ENCODE assay signal across 23 cellular contexts in genomic region chr18:25146113-25146512, GRCh38.
DNase-seq lines count a peak whose midpoint lies in the region; ATAC-seq, FAIRE-seq and TF ChIP-seq lines count a peak whose summit lies in the region.
"Had no signal": no experiment of that assay in that cellular context is flagged by ENCODE, and none has a peak within 500 bp of the region (broad histone marks: within the 10 kb centered on the region; RNA-seq: fewer than 3 reads in every experiment).

No MANE protein-coding gene starts in this region.

- no peaks in the 10 kb centered on the region; a peak in 1 of 5 replicates for H3K27me3 ChIP-seq in HepG2 (ENCODE audit: control insufficient read depth in 1 of 2, insufficient read depth in 2 of 2, low read length in 2 of 2)
- H3K27me3 ChIP-seq in right lobe of liver, result no peaks in the 10 kb centered on the region
- H3K27me3 ChIP-seq in neural progenitor cell, result no peaks in the 10 kb centered on the region
- H3K27me3 ChIP-seq: BE2C, BLaER1 had no signal

- intact Hi-C loops in HepG2 (cut with micrococcal nuclease; ENCODE audit: unreplicated experiment) (no loop called here), right lobe of liver (cut with DNase I) (no loop called here)

- TF ChIP-seq EP300 in HepG2 (IDR thresholded peaks at IDR 0.05; ENCODE audit: low read depth in 2 of 2, low read length in 2 of 2), result no peak
- TF ChIP-seq EP300 in HepG2 (CRISPR knock-in tag; IDR thresholded peaks at IDR 0.05; ENCODE audit: borderline replicate concordance), result no peak

- POLR2A ChIA-PET in HepG2 (lab: Yijun Ruan, JAX), result no interaction called here

- no peak for TF ChIP-seq CTCF in HepG2 (CRISPR knock-in tag; IDR thresholded peaks at IDR 0.05)
- TF ChIP-seq CTCF in right lobe of liver (IDR thresholded peaks at IDR 0.05), result no peak
- TF ChIP-seq CTCF in neural progenitor cell (IDR thresholded peaks at IDR 0.05), result no peak

- H3K9ac ChIP-seq in HepG2 (ENCODE audit: insufficient read depth, low read depth, low read length), result no peak overlapping the region
- H3K9ac ChIP-seq in neural progenitor cell, result no peak overlapping the region
- H3K9ac ChIP-seq: BLaER1 had no signal

- H3K27ac ChIP-seq in HepG2 (ENCODE audit: extremely low read length, insufficient read depth, low read length) (no peak overlapping the region), right lobe of liver (no peak overlapping the region), neural progenitor cell (no peak overlapping the region)
- H3K27ac ChIP-seq: 22Rv1, BLaER1 had no signal

- no peak for TF ChIP-seq RAD21 in HepG2 (CRISPR knock-in tag; IDR thresholded peaks at IDR 0.05)

- no peaks in the 10 kb centered on the region for H3K79me2 ChIP-seq in HepG2 (ENCODE audit: insufficient read depth, low read length)
- H3K79me2 ChIP-seq in neural progenitor cell (ENCODE audit: low read depth), result peaks cover 46% of the 10 kb centered on the region

- H3K4me2 ChIP-seq in HepG2 (ENCODE audit: low read depth, low read length) (no peak overlapping the region), neural progenitor cell (peak overlapping the region; percentile 10)
- H3K4me2 ChIP-seq: BLaER1 had no signal

- CTCF ChIA-PET in HepG2 (lab: Yijun Ruan, JAX; ENCODE audit: low intra/inter-chr PET ratio, low total read pairs), result no interaction called here

- no peak overlapping the region for H3K27ac Mint-ChIP-seq in neural progenitor cell
- H3K27ac Mint-ChIP-seq: CD4-positive, alpha-beta memory T cell; CD4-positive, CD25-positive, alpha-beta regulatory T cell; CD8-positive, alpha-beta memory T cell had no signal

- peaks cover 11% of the 10 kb centered on the region for H3F3A ChIP-seq in neural progenitor cell (ENCODE audit: low read depth)

- H2AFZ ChIP-seq in HepG2 (ENCODE audit: low read length) (no peak overlapping the region), neural progenitor cell (replicated peaks) (no peak overlapping the region)

- no peaks in the 10 kb centered on the region for H3K27me3 Mint-ChIP-seq in neural progenitor cell (ENCODE audit: insufficient read depth, low read depth)
- H3K27me3 Mint-ChIP-seq: CD8-positive, alpha-beta memory T cell had no signal

- H3K9me3 ChIP-seq in HepG2 (ENCODE audit: low read length), result no peaks in the 10 kb centered on the region
- H3K9me3 ChIP-seq in right lobe of liver, result no peaks in the 10 kb centered on the region
- no peaks in the 10 kb centered on the region for H3K9me3 ChIP-seq in neural progenitor cell (ENCODE audit: low read depth)
- H3K9me3 ChIP-seq: BE2C, BLaER1 had no signal

- no peak for FAIRE-seq in HepG2 (lab: Jason Lieb, UNC)
- FAIRE-seq: D721Med, G401.6, GM12891, GM18507, GM19239 had no signal

- no peak for ATAC-seq in HepG2
- ATAC-seq in right lobe of liver, result no peak
- no peak for ATAC-seq in GM18873 (IDR thresholded peaks at IDR 0.05; ENCODE audit: low FRiP score, unreplicated experiment)

- peaks cover 37% of the 10 kb centered on the region for H3K4me1 Mint-ChIP-seq in neural progenitor cell
- H3K4me1 Mint-ChIP-seq: CD4-positive, alpha-beta memory T cell; CD4-positive, CD25-positive, alpha-beta regulatory T cell; CD8-positive, alpha-beta memory T cell had no signal

- no peak for DNase-seq in HepG2 (ENCODE audit: low spot score)
- DNase-seq in right lobe of liver, result no peak
- DNase-seq in OCI-M1 (lab: John Stamatoyannopoulos, UW), result peak; percentile 15
- DNase-seq in neural progenitor cell (ENCODE audit: low spot score), result no peak
- DNase-seq in NCI-H446 (lab: John Stamatoyannopoulos, UW), result no peak
- DNase-seq: ACHN; BE2C; C1 segment of cervical spinal cord; CD4-positive, alpha-beta memory T cell; CD4-positive, CD25-positive, alpha-beta regulatory T cell; CD8-positive, alpha-beta memory T cell; COR-L47; DMS79 treated with DMSO at 0.1 percent for 48 hours; GF-D8 had no signal

- H4K20me1 ChIP-seq in HepG2 (ENCODE audit: insufficient read depth, low read length), result no peaks in the 10 kb centered on the region
- H4K20me1 ChIP-seq in neural progenitor cell (ENCODE audit: low read depth), result peaks cover 87% of the 10 kb centered on the region
- H4K20me1 ChIP-seq: BLaER1 had no signal

- in situ Hi-C loops in HepG2 (cut with HindIII; ENCODE audit: extremely low pct_ligation_motif_present, low pct_unique_long_range_greater_than_20kb), result no loop called here

- no peaks in the 10 kb centered on the region for H3K9me3 Mint-ChIP-seq in neural progenitor cell

- no peak overlapping the region for H3K4me3 Mint-ChIP-seq in neural progenitor cell
- H3K4me3 Mint-ChIP-seq: CD14-positive monocyte; CD4-positive, alpha-beta memory T cell; CD4-positive, CD25-positive, alpha-beta regulatory T cell; CD8-positive, alpha-beta memory T cell had no signal

- H3K4me1 ChIP-seq in HepG2 (ENCODE audit: insufficient read depth, low read length) (no peaks in the 10 kb centered on the region), right lobe of liver (no peaks in the 10 kb centered on the region), neural progenitor cell (peaks cover 43% of the 10 kb centered on the region)
- H3K4me1 ChIP-seq: BE2C, BLaER1 had no signal

- H3K4me3 ChIP-seq in HepG2 (replicated peaks in 1 of 3; ENCODE audit: insufficient read depth in 1 of 3, low read depth in 2 of 3, low read length in 3 of 3) (no peak overlapping the region), right lobe of liver (no peak overlapping the region), neural progenitor cell (no peak overlapping the region)
- H3K4me3 ChIP-seq: BLaER1 had no signal

- H3K36me3 ChIP-seq in HepG2 (replicated peaks in 1 of 2; ENCODE audit: control insufficient read depth in 1 of 2, insufficient read depth in 2 of 2, low read length in 2 of 2) (no peaks in the 10 kb centered on the region), right lobe of liver (no peaks in the 10 kb centered on the region), neural progenitor cell (no peaks in the 10 kb centered on the region)
- H3K36me3 ChIP-seq: BE2C, BLaER1 had no signal

- peaks cover 34% of the 10 kb centered on the region for H3K36me3 Mint-ChIP-seq in neural progenitor cell
- H3K36me3 Mint-ChIP-seq: CD14-positive monocyte; CD4-positive, alpha-beta memory T cell; CD4-positive, CD25-positive, alpha-beta regulatory T cell; CD8-positive, alpha-beta memory T cell had no signal

- TF ChIP-seq POLR2A in HepG2 (IDR thresholded peaks at IDR 0.05; ENCODE audit: insufficient read depth in 1 of 2, low read depth in 2 of 2, low read length in 2 of 2) (no peak), right lobe of liver (IDR thresholded peaks at IDR 0.05) (no peak)

- no TSS peak for BruUV-seq in HepG2 (replicated peaks; lab: Mats Ljungman, UMichigan)

TF ChIP-seq in HepG2, 621 proteins besides CTCF, POLR2A, EP300 and RAD21:
- TF ChIP-seq MAFF (IDR thresholded peaks at IDR 0.05; ENCODE audit: low read depth, low read length) (peak; percentile 65), MAFK (conservative IDR thresholded peaks at IDR 0.05 in 1 of 2, IDR thresholded peaks at IDR 0.05 in 1 of 2; ENCODE audit: low read length in 2 of 2) (peak in 1 of 2 experiments; percentile 77; a peak in 3 of 4 replicates), ETV6 (CRISPR knock-in tag; conservative IDR thresholded peaks at IDR 0.05) (no peak)
- TF ChIP-seq, protein P1, sequence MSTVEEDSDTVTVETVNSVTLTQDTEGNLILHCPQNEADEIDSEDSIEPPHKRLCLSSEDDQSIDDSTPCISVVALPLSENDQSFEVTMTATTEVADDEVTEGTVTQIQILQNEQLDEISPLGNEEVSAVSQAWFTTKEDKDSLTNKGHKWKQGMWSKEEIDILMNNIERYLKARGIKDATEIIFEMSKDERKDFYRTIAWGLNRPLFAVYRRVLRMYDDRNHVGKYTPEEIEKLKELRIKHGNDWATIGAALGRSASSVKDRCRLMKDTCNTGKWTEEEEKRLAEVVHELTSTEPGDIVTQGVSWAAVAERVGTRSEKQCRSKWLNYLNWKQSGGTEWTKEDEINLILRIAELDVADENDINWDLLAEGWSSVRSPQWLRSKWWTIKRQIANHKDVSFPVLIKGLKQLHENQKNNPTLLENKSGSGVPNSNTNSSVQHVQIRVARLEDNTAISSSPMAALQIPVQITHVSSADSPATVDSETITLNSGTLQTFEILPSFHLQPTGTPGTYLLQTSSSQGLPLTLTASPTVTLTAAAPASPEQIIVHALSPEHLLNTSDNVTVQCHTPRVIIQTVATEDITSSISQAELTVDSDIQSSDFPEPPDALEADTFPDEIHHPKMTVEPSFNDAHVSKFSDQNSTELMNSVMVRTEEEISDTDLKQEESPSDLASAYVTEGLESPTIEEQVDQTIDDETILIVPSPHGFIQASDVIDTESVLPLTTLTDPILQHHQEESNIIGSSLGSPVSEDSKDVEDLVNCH (CRISPR knock-in tag; IDR thresholded peaks at IDR 0.05), result no peak
TF ChIP-seq in HepG2: peak in this region for 2.
